ENCODE assay signal across 18 cellular contexts in the genomic region with DNA sequence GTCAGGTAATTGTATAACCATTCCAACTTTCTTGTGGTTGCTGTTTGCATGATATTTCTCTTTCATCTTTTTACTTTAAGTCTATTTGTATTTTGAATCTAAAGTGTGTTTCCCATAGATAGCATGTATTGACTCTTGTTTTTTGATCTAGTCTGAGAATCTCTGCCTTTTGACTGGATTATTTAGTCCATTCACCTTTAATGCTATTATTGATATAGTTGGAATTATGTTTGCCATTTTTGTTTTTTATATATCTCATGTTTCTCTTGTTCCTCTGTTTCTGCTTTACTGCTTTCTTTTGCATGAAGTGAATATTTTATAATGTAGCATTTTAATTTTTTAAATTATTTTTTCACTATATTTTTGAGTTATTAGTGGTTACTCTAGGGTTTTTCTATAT.
"Had no signal": no experiment of that assay in that cellular context is flagged by ENCODE, and none has a peak within 500 bp of the region (broad histone marks: within the 10 kb centered on the region; RNA-seq: fewer than 3 reads in every experiment).

No MANE protein-coding gene starts in this region.

- DNase-seq: activated B cell treated with CpG ODN at 0.5 μM for 24 hours; activated CD4-positive, alpha-beta T cell treated with anti-CD3 and anti-CD28 coated beads for 1 hour; activated CD4-positive, alpha-beta T cell treated with anti-CD3 and anti-CD28 coated beads for 4 hours; activated CD4-positive, alpha-beta T cell treated with anti-CD3 and anti-CD28 coated beads, Interleukin-2, amount 50 U/mL, for 1 hour; activated CD4-positive, alpha-beta T cell treated with anti-CD3 and anti-CD28 coated beads, Interleukin-2, amount 50 U/mL, for 4 hours; activated CD4-positive, CD25-positive, alpha-beta regulatory T cell treated with anti-CD3 and anti-CD28 coated beads, Interleukin-2, amount 50 U/mL, for 72 hours; activated CD8-positive, alpha-beta memory T cell treated with anti-CD3 and anti-CD28 coated beads for 24 hours; activated CD8-positive, alpha-beta memory T cell treated with anti-CD3 and anti-CD28 coated beads, Interleukin-2, amount 50 U/mL, for 4 hours; activated CD8-positive, alpha-beta memory T cell treated with anti-CD3 and anti-CD28 coated beads, Interleukin-2, amount 50 U/mL, for 48 hours; activated T-cell treated with anti-CD3 and anti-CD28 coated beads for 4 hours; T-cell; T-helper 17 cell; T-helper 9 cell; T1000 had no signal

- FAIRE-seq: TTC549 had no signal

- H3K36me3 ChIP-seq: WERI-Rb-1 had no signal

- ATAC-seq: activated CD4-positive, CD25-positive, alpha-beta regulatory T cell treated with anti-CD3 and anti-CD28 coated beads, Interleukin-2, amount 50 U/mL, for 24 hours; T-cell; T-helper 17 cell had no signal

- H3K27ac ChIP-seq: VCaP, WERI-Rb-1 had no signal
